ENCODE assay signal across 1 cellular context in the genomic region with DNA sequence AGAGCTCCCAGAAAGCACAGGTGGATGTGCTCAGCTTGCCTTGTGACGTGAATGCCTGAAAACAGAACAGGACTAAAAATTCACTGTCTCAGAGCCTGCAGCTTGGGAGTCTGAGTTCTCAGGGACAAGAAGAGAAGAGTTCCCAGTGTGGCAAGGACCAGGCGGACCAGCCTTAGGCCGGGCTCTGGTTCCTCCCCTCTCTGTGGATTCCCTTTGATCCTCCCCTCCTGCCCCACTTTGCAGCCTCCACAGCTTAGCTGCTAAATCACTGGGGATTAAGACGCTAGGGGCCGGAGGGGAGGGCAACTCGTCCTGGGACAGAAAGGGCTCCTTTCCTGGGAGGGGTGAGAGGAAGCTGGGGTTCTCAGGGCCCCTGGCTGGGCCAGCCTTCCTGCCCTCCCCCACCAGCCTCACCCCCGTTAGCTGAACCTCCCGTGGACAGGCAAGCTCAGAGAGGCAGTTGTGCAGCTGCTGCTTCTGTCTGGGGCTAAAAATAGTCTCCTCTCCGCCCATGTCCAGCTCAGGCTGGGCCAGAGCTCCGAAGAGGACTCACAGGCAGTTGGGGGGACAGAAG.
TF ChIP-seq lines count a peak whose summit lies in the region.

No MANE protein-coding gene starts in this region.

TF ChIP-seq in H1, 55 proteins besides CTCF, POLR2A, EP300 and RAD21:
- TF ChIP-seq SAP30 (IDR thresholded peaks at IDR 0.05; ENCODE audit: insufficient read depth, insufficient replicate concordance, low read length) (no peak), CHD2 (IDR thresholded peaks at IDR 0.05; ENCODE audit: low read length) (no peak)
